In genomic region chr5:180787711-180788431, GRCh38 we compare ENCODE assay signal across 1 cellular context.
TF ChIP-seq lines count a peak whose summit lies in the region.

No MANE protein-coding gene starts in this region.

TF ChIP-seq in IMR-90, 13 proteins besides CTCF, POLR2A, EP300 and RAD21:
- TF ChIP-seq CHD1 (IDR thresholded peaks at IDR 0.05; ENCODE audit: low read depth, low read length) (no peak), RCOR1 (IDR thresholded peaks at IDR 0.05; ENCODE audit: insufficient replicate concordance, low read length) (no peak), BHLHE40 (IDR thresholded peaks at IDR 0.05; ENCODE audit: low read depth, low read length) (no peak), ELK1 (IDR thresholded peaks at IDR 0.05; ENCODE audit: borderline replicate concordance, low read depth, low read length) (no peak)
TF ChIP-seq in IMR-90: peak in this region for 0.
